ENCODE assay signal across 24 cellular contexts in the genomic region with DNA sequence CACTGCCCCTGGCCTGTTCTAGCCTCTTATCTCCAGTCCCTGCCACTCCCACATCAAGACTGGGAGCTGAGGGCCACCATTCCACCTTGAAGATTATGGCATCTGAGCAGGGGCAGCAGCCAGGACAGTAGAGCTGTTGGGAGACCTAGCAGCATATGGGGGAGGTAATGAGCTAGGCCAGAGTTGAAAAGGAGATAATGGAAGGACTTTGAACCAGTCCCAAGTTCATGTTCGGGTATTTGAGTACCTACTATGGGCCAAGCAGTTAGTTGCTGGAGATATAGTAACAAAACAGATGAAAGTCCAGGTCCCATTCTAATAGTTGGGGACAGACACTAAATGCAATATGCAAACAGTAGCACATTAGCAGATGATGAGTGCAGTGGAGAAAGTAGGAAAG.
"Had no signal": no experiment of that assay in that cellular context is flagged by ENCODE, and none has a peak within 500 bp of the region (broad histone marks: within the 10 kb centered on the region; RNA-seq: fewer than 3 reads in every experiment).

No MANE protein-coding gene starts in this region.

- H3K4me1 Mint-ChIP-seq: neural progenitor cell had no signal

- DNase-seq: activated CD4-positive, alpha-beta memory T cell treated with anti-CD3 and anti-CD28 coated beads for 36 hours; activated CD4-positive, alpha-beta T cell treated with anti-CD3 and anti-CD28 coated beads, Interleukin-2, amount 10 ng/mL, durations not matched to agents 24 days and 14 days; activated CD4-positive, CD25-positive, alpha-beta regulatory T cell treated with anti-CD3 and anti-CD28 coated beads, Interleukin-2, amount 50 U/mL, for 72 hours; activated CD8-positive, alpha-beta memory T cell treated with anti-CD3 and anti-CD28 coated beads, Interleukin-2, amount 50 U/mL, for 4 hours; activated gamma-delta T cell; activated naive CD4-positive, alpha-beta T cell treated with anti-CD3 and anti-CD28 coated beads, Interleukin-2, amount 10 ng/mL, durations not matched to agents 7 days and 5 days; activated T-cell treated with anti-CD3 and anti-CD28 coated beads, Interleukin-2, amount 50 U/mL, for 1 hour; anterior cingulate cortex; dermis blood vessel endothelial cell; effector CD4-positive, alpha-beta T cell; left cardiac atrium; mammary epithelial cell; naive thymus-derived CD4-positive, alpha-beta T cell; occipital lobe; spleen; stimulated activated CD4-positive, alpha-beta T cell treated with anti-CD3 and anti-CD28 coated beads, Interleukin-4, amount 100 ng/mL, for 1 hour; trophoblast cell; uterus had no signal

- H3K9ac ChIP-seq: neural progenitor cell, parathyroid adenoma had no signal

- H2AFZ ChIP-seq: neural progenitor cell, parathyroid adenoma had no signal

- H3K27ac Mint-ChIP-seq: activated CD4-positive, alpha-beta memory T cell treated with anti-CD3 and anti-CD28 coated beads for 36 hours; activated CD4-positive, alpha-beta T cell treated with anti-CD3 and anti-CD28 coated beads, Interleukin-2, amount 10 ng/mL, durations not matched to agents 24 days and 14 days; activated naive CD4-positive, alpha-beta T cell treated with anti-CD3 and anti-CD28 coated beads, Interleukin-2, amount 10 ng/mL, durations not matched to agents 7 days and 5 days; mesothelial cell of epicardium; neural progenitor cell; stimulated activated naive CD8-positive, alpha-beta T cell treated with anti-CD3 and anti-CD28 coated beads, Interleukin-15, Interleukin-2, amounts not matched to agents 100 ng/mL and 50 ng/mL, for 24 hours had no signal

- H3K27ac ChIP-seq: neural progenitor cell, parathyroid adenoma, right atrium auricular region, spleen, thoracic aorta had no signal

- H3K27me3 Mint-ChIP-seq: activated CD4-positive, alpha-beta memory T cell treated with anti-CD3 and anti-CD28 coated beads for 36 hours; activated CD4-positive, alpha-beta T cell treated with anti-CD3 and anti-CD28 coated beads, Interleukin-2, amount 10 ng/mL, durations not matched to agents 24 days and 14 days; activated naive CD4-positive, alpha-beta T cell treated with anti-CD3 and anti-CD28 coated beads, Interleukin-2, amount 10 ng/mL, durations not matched to agents 7 days and 5 days; naive thymus-derived CD4-positive, alpha-beta T cell; stimulated activated naive CD8-positive, alpha-beta T cell treated with anti-CD3 and anti-CD28 coated beads, Interleukin-15, Interleukin-2, amounts not matched to agents 100 ng/mL and 50 ng/mL, for 24 hours had no signal

- H3K9me3 Mint-ChIP-seq: activated CD4-positive, alpha-beta memory T cell treated with anti-CD3 and anti-CD28 coated beads for 36 hours; activated naive CD4-positive, alpha-beta T cell treated with anti-CD3 and anti-CD28 coated beads, Interleukin-2, amount 10 ng/mL, durations not matched to agents 7 days and 5 days; neural progenitor cell; stimulated activated naive CD8-positive, alpha-beta T cell treated with anti-CD3 and anti-CD28 coated beads, Interleukin-15, Interleukin-2, amounts not matched to agents 100 ng/mL and 50 ng/mL, for 24 hours had no signal

- H3K4me3 ChIP-seq: neural progenitor cell, right atrium auricular region, spleen, thoracic aorta, uterus had no signal

- H3K4me3 Mint-ChIP-seq: activated CD4-positive, alpha-beta memory T cell treated with anti-CD3 and anti-CD28 coated beads for 36 hours; activated CD4-positive, alpha-beta T cell treated with anti-CD3 and anti-CD28 coated beads, Interleukin-2, amount 10 ng/mL, durations not matched to agents 24 days and 14 days; activated naive CD4-positive, alpha-beta T cell treated with anti-CD3 and anti-CD28 coated beads, Interleukin-2, amount 10 ng/mL, durations not matched to agents 7 days and 5 days; mesothelial cell of epicardium; naive thymus-derived CD4-positive, alpha-beta T cell; neural progenitor cell; stimulated activated naive CD8-positive, alpha-beta T cell treated with anti-CD3 and anti-CD28 coated beads, Interleukin-15, Interleukin-2, amounts not matched to agents 100 ng/mL and 50 ng/mL, for 24 hours had no signal

- H3K79me2 ChIP-seq: parathyroid adenoma had no signal

- H3K27me3 ChIP-seq: neural progenitor cell, right atrium auricular region, spleen, uterus had no signal

- H3K4me2 ChIP-seq: neural progenitor cell had no signal

- H3K9me3 ChIP-seq: right atrium auricular region, spleen, thoracic aorta, uterus had no signal

- ATAC-seq: left cardiac atrium; naive thymus-derived CD4-positive, alpha-beta T cell had no signal
